Comparison of ENCODE assay signal across 21 cellular contexts in the genomic region with DNA sequence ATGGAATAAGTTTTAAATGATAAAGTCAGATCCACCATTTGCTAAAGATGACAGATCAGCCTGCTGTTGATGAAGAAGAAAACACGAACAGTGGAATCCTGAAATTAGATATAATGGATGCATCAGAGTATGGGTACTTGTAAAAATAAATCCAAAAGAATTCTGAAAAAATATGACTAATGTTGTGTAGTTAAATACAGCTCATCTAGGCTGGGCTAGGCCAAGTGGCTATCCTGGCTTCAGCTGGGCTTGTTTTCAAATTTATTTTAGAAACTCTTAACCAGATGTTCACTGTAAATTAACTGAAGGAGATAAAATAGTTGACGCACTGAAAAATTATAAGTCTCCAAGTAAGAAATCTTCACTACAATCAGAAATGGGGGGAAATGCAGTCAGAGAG.
"Had no signal": no experiment of that assay in that cellular context is flagged by ENCODE, and none has a peak within 500 bp of the region (broad histone marks: within the 10 kb centered on the region; RNA-seq: fewer than 3 reads in every experiment).

No MANE protein-coding gene starts in this region.

- H3K4me1 Mint-ChIP-seq: activated T-helper 17 cell treated with anti-CD3 and anti-CD28 coated beads, Interleukin-2, amount 50 U/mL, for 72 hours; brain; naive B cell; neural progenitor cell; stimulated activated effector memory CD8-positive, alpha-beta T cell treated with anti-CD3 and anti-CD28 coated beads, Interleukin-12 subunit alpha, Interleukin-12 subunit beta, amount 100 ng/mL, for 72 hours had no signal

- H3K4me3 Mint-ChIP-seq: activated CD4-positive, alpha-beta memory T cell treated with anti-CD3 and anti-CD28 coated beads, Interleukin-2, amount 10 ng/mL, durations not matched to agents 7 days and 5 days; activated CD8-positive, alpha-beta memory T cell treated with anti-CD3 and anti-CD28 coated beads, Interleukin-2, amount 10 ng/mL, durations not matched to agents 7 days and 5 days; activated naive CD4-positive, alpha-beta T cell treated with anti-CD3 and anti-CD28 coated beads for 36 hours; activated T-helper 17 cell treated with anti-CD3 and anti-CD28 coated beads, Interleukin-2, amount 50 U/mL, for 72 hours; brain; naive B cell; neural progenitor cell; stimulated activated effector memory CD8-positive, alpha-beta T cell treated with anti-CD3 and anti-CD28 coated beads, Interleukin-12 subunit alpha, Interleukin-12 subunit beta, amount 100 ng/mL, for 72 hours; T-cell had no signal

- H3K9me3 Mint-ChIP-seq: activated CD4-positive, alpha-beta memory T cell treated with anti-CD3 and anti-CD28 coated beads, Interleukin-2, amount 10 ng/mL, durations not matched to agents 7 days and 5 days; activated naive CD4-positive, alpha-beta T cell treated with anti-CD3 and anti-CD28 coated beads for 36 hours; activated T-helper 17 cell treated with anti-CD3 and anti-CD28 coated beads, Interleukin-2, amount 50 U/mL, for 72 hours; brain; naive B cell; neural progenitor cell; stimulated activated effector memory CD8-positive, alpha-beta T cell treated with anti-CD3 and anti-CD28 coated beads, Interleukin-12 subunit alpha, Interleukin-12 subunit beta, amount 100 ng/mL, for 72 hours; T-cell had no signal

- H3K27me3 Mint-ChIP-seq: activated T-helper 17 cell treated with anti-CD3 and anti-CD28 coated beads, Interleukin-2, amount 50 U/mL, for 72 hours; brain; T-cell had no signal

- H3K4me3 ChIP-seq: neural progenitor cell, psoas muscle, right lobe of liver, stomach, testis, upper lobe of left lung had no signal

- H3K9ac ChIP-seq: neural progenitor cell had no signal

- H3K27ac ChIP-seq: neural progenitor cell, psoas muscle, right lobe of liver, stomach, testis, upper lobe of left lung had no signal

- H3K36me3 ChIP-seq: neural progenitor cell, right lobe of liver, stomach, upper lobe of left lung had no signal

- DNase-seq: activated CD4-positive, alpha-beta memory T cell treated with anti-CD3 and anti-CD28 coated beads, Interleukin-2, amount 10 ng/mL, durations not matched to agents 7 days and 5 days; activated CD4-positive, alpha-beta T cell treated with anti-CD3 and anti-CD28 coated beads for 48 hours; activated CD4-positive, CD25-positive, alpha-beta regulatory T cell; activated CD8-positive, alpha-beta memory T cell treated with anti-CD3 and anti-CD28 coated beads, Interleukin-2, amount 10 ng/mL, durations not matched to agents 7 days and 5 days; activated naive CD4-positive, alpha-beta T cell treated with anti-CD3 and anti-CD28 coated beads for 36 hours; caudate nucleus; hypothalamus; islet precursor cell; mammary epithelial cell; naive B cell; psoas muscle; right lobe of liver; stimulated activated CD4-positive, alpha-beta T cell treated with anti-CD3 and anti-CD28 coated beads, Interleukin-4, amount 100 ng/mL, for 24 hours; stomach; T-cell; testis; upper lobe of left lung had no signal

- H3K27ac Mint-ChIP-seq: activated CD4-positive, alpha-beta memory T cell treated with anti-CD3 and anti-CD28 coated beads, Interleukin-2, amount 10 ng/mL, durations not matched to agents 7 days and 5 days; activated CD8-positive, alpha-beta memory T cell treated with anti-CD3 and anti-CD28 coated beads, Interleukin-2, amount 10 ng/mL, durations not matched to agents 7 days and 5 days; activated naive CD4-positive, alpha-beta T cell treated with anti-CD3 and anti-CD28 coated beads for 36 hours; activated T-helper 17 cell treated with anti-CD3 and anti-CD28 coated beads, Interleukin-2, amount 50 U/mL, for 72 hours; brain; neural progenitor cell; stimulated activated effector memory CD8-positive, alpha-beta T cell treated with anti-CD3 and anti-CD28 coated beads, Interleukin-12 subunit alpha, Interleukin-12 subunit beta, amount 100 ng/mL, for 72 hours; T-cell had no signal

- H3K9me3 ChIP-seq: psoas muscle, right lobe of liver, stomach, testis, upper lobe of left lung had no signal

- ATAC-seq: activated CD8-positive, alpha-beta memory T cell treated with anti-CD3 and anti-CD28 coated beads, Interleukin-2, amount 10 ng/mL, durations not matched to agents 7 days and 5 days; activated T-helper 17 cell treated with anti-CD3 and anti-CD28 coated beads, Interleukin-2, amount 50 U/mL, for 72 hours; psoas muscle; right lobe of liver; stimulated activated effector memory CD8-positive, alpha-beta T cell treated with anti-CD3 and anti-CD28 coated beads, Interleukin-12 subunit alpha, Interleukin-12 subunit beta, amount 100 ng/mL, for 72 hours; T-cell had no signal

- H2AFZ ChIP-seq: neural progenitor cell had no signal

- H3K4me2 ChIP-seq: neural progenitor cell had no signal

- H3K27me3 ChIP-seq: neural progenitor cell, right lobe of liver, stomach, testis, upper lobe of left lung had no signal

- H3K4me1 ChIP-seq: neural progenitor cell, psoas muscle, right lobe of liver, testis had no signal

- H3K36me3 Mint-ChIP-seq: activated CD8-positive, alpha-beta memory T cell treated with anti-CD3 and anti-CD28 coated beads, Interleukin-2, amount 10 ng/mL, durations not matched to agents 7 days and 5 days; brain; naive B cell; neural progenitor cell; T-cell had no signal
